Comparison of ENCODE assay signal across 8 cellular contexts in genomic region chr4:140048419-140049022, GRCh38.
DNase-seq lines count a peak whose midpoint lies in the region; ATAC-seq and TF ChIP-seq lines count a peak whose summit lies in the region.

No MANE protein-coding gene starts in this region.

- no peaks in the 10 kb centered on the region for H3K9me2 ChIP-seq in Karpas-422 (replicated peaks; ENCODE audit: insufficient read depth, low read length)

- H3K36me3 ChIP-seq in BLaER1 treated with 17β-estradiol and CSF1 and Interleukin-3, amounts not matched to agents 10 nM and 100 nM: no peaks in the 10 kb centered on the region
- no peaks in the 10 kb centered on the region for H3K36me3 ChIP-seq in Karpas-422 (ENCODE audit: insufficient read depth, low read length)
- H3K36me3 ChIP-seq in duodenal mucosa (ENCODE audit: control insufficient read depth in 1 of 2, insufficient read depth in 2 of 2, low read length in 2 of 2): no peaks in the 10 kb centered on the region

- H3K27ac Mint-ChIP-seq in nephron progenitor cell: peak overlapping the region; percentile 99

- peak overlapping the region; percentile 78 for H3K4me3 Mint-ChIP-seq in nephron progenitor cell

- H3K4me1 ChIP-seq in BLaER1 treated with 17β-estradiol and CSF1 and Interleukin-3, amounts not matched to agents 10 nM and 100 nM: peaks cover 60 to 100% (median 90%) of the 10 kb centered on the region in 10 experiments
- H3K4me1 ChIP-seq in Karpas-422 (ENCODE audit: low read length) (peaks cover 86% of the 10 kb centered on the region), duodenal mucosa (ENCODE audit: control insufficient read depth in 1 of 2, insufficient read depth in 2 of 2, low read length in 2 of 2) (peaks cover 29 to 46% of the 10 kb centered on the region in 2 donors)

- peaks cover 82% of the 10 kb centered on the region for H3K79me2 ChIP-seq in Karpas-422 (ENCODE audit: low read length)

- H2AFZ ChIP-seq in Karpas-422 (ENCODE audit: low read length): no peak overlapping the region

- H3K4me3 ChIP-seq in BLaER1 treated with 17β-estradiol and CSF1 and Interleukin-3, amounts not matched to agents 10 nM and 100 nM: peak overlapping the region in 9 of 10 experiments; percentile 2 to 65 (median 49); a peak in 17 of 20 replicates
- peak overlapping the region; percentile 56 for H3K4me3 ChIP-seq in Karpas-422 (ENCODE audit: low read length)
- peak overlapping the region; percentile 74 for H3K4me3 ChIP-seq in duodenal mucosa (ENCODE audit: low read depth in 1 of 2, low read length in 2 of 2)

- H3K27me3 Mint-ChIP-seq in nephron progenitor cell (ENCODE audit: low read depth, poor library complexity): no peaks in the 10 kb centered on the region

- peak overlapping the region; percentile 75 to 95 (median 86) for H3K4me2 ChIP-seq in BLaER1 treated with 17β-estradiol and CSF1 and Interleukin-3, amounts not matched to agents 10 nM and 100 nM
- peak overlapping the region; percentile 68 for H3K4me2 ChIP-seq in Karpas-422 (ENCODE audit: low read depth, low read length, poor library complexity, severe bottlenecking)

- TF ChIP-seq CTCF in nephron progenitor cell (IDR thresholded peaks at IDR 0.05): no peak

- no peaks in the 10 kb centered on the region for H3K9me3 Mint-ChIP-seq in nephron progenitor cell

- H4K20me1 ChIP-seq in BLaER1 treated with 17β-estradiol and CSF1 and Interleukin-3, amounts not matched to agents 10 nM and 100 nM: no peaks in the 10 kb centered on the region; a peak in 1 of 22 replicates
- no peaks in the 10 kb centered on the region; the same call in 1 of the 2 replicates for H4K20me1 ChIP-seq in Karpas-422 (ENCODE audit: insufficient read depth, low read depth, low read length)

- DNase-seq in Karpas-422: no peak
- no peak for DNase-seq in nephron progenitor cell
- DNase-seq in T1000 (lab: John Stamatoyannopoulos, UW): no peak
- DNase-seq in stimulated activated CD4-positive, alpha-beta T cell treated with anti-CD3 and anti-CD28 coated beads, Interleukin-2, amount 100 ng/mL, for 48 hours: no peak

- H3K4me1 Mint-ChIP-seq in nephron progenitor cell: peaks cover 87% of the 10 kb centered on the region

- ATAC-seq in GM21367 (IDR thresholded peaks at IDR 0.05; ENCODE audit: unreplicated experiment): no peak
- no peak for ATAC-seq in HG03095 (IDR thresholded peaks at IDR 0.05; ENCODE audit: unreplicated experiment)

- H3K27me3 ChIP-seq in BLaER1 treated with 17β-estradiol and CSF1 and Interleukin-3, amounts not matched to agents 10 nM and 100 nM: no peaks in the 10 kb centered on the region
- H3K27me3 ChIP-seq in Karpas-422 (ENCODE audit: low read length) (no peaks in the 10 kb centered on the region), duodenal mucosa (ENCODE audit: control insufficient read depth in 1 of 2, insufficient read depth in 2 of 2, low read length in 2 of 2) (no peaks in the 10 kb centered on the region)

- no peaks in the 10 kb centered on the region for H3K36me3 Mint-ChIP-seq in nephron progenitor cell (ENCODE audit: low read depth)

- H3K27ac ChIP-seq in BLaER1 treated with 17β-estradiol and CSF1 and Interleukin-3, amounts not matched to agents 10 nM and 100 nM: peak overlapping the region; percentile 51 to 85 (median 80)
- H3K27ac ChIP-seq in Karpas-422 (ENCODE audit: low read length): peak overlapping the region; percentile 89
- H3K27ac ChIP-seq in duodenal mucosa (ENCODE audit: low read depth, low read length): peak overlapping the region; percentile 43

- H3K9me3 ChIP-seq in BLaER1 treated with 17β-estradiol and CSF1 and Interleukin-3, amounts not matched to agents 10 nM and 100 nM (replicated peaks in 1 of 11): no peaks in the 10 kb centered on the region
- no peaks in the 10 kb centered on the region for H3K9me3 ChIP-seq in Karpas-422 (ENCODE audit: low read length)
- H3K9me3 ChIP-seq in duodenal mucosa (ENCODE audit: control insufficient read depth in 1 of 2, low read length in 2 of 2): no peaks in the 10 kb centered on the region

- peak overlapping the region; percentile 47 to 78 (median 73); a peak in 21 of 22 replicates for H3K9ac ChIP-seq in BLaER1 treated with 17β-estradiol and CSF1 and Interleukin-3, amounts not matched to agents 10 nM and 100 nM
- H3K9ac ChIP-seq in Karpas-422 (ENCODE audit: low read length) (peak overlapping the region; percentile 65), duodenal mucosa (ENCODE audit: low read depth in 1 of 2, low read length in 2 of 2) (peak overlapping the region; percentile 43 to 62)
